In genomic region chr1:247638011-247638410, GRCh38 we compare ENCODE assay signal across 1 cellular context.
TF ChIP-seq lines count a peak whose summit lies in the region.

No MANE protein-coding gene starts in this region.

TF ChIP-seq in GM23338, 12 proteins besides CTCF, POLR2A, EP300 and RAD21 (continued from another document):
- TF ChIP-seq, protein P1, sequence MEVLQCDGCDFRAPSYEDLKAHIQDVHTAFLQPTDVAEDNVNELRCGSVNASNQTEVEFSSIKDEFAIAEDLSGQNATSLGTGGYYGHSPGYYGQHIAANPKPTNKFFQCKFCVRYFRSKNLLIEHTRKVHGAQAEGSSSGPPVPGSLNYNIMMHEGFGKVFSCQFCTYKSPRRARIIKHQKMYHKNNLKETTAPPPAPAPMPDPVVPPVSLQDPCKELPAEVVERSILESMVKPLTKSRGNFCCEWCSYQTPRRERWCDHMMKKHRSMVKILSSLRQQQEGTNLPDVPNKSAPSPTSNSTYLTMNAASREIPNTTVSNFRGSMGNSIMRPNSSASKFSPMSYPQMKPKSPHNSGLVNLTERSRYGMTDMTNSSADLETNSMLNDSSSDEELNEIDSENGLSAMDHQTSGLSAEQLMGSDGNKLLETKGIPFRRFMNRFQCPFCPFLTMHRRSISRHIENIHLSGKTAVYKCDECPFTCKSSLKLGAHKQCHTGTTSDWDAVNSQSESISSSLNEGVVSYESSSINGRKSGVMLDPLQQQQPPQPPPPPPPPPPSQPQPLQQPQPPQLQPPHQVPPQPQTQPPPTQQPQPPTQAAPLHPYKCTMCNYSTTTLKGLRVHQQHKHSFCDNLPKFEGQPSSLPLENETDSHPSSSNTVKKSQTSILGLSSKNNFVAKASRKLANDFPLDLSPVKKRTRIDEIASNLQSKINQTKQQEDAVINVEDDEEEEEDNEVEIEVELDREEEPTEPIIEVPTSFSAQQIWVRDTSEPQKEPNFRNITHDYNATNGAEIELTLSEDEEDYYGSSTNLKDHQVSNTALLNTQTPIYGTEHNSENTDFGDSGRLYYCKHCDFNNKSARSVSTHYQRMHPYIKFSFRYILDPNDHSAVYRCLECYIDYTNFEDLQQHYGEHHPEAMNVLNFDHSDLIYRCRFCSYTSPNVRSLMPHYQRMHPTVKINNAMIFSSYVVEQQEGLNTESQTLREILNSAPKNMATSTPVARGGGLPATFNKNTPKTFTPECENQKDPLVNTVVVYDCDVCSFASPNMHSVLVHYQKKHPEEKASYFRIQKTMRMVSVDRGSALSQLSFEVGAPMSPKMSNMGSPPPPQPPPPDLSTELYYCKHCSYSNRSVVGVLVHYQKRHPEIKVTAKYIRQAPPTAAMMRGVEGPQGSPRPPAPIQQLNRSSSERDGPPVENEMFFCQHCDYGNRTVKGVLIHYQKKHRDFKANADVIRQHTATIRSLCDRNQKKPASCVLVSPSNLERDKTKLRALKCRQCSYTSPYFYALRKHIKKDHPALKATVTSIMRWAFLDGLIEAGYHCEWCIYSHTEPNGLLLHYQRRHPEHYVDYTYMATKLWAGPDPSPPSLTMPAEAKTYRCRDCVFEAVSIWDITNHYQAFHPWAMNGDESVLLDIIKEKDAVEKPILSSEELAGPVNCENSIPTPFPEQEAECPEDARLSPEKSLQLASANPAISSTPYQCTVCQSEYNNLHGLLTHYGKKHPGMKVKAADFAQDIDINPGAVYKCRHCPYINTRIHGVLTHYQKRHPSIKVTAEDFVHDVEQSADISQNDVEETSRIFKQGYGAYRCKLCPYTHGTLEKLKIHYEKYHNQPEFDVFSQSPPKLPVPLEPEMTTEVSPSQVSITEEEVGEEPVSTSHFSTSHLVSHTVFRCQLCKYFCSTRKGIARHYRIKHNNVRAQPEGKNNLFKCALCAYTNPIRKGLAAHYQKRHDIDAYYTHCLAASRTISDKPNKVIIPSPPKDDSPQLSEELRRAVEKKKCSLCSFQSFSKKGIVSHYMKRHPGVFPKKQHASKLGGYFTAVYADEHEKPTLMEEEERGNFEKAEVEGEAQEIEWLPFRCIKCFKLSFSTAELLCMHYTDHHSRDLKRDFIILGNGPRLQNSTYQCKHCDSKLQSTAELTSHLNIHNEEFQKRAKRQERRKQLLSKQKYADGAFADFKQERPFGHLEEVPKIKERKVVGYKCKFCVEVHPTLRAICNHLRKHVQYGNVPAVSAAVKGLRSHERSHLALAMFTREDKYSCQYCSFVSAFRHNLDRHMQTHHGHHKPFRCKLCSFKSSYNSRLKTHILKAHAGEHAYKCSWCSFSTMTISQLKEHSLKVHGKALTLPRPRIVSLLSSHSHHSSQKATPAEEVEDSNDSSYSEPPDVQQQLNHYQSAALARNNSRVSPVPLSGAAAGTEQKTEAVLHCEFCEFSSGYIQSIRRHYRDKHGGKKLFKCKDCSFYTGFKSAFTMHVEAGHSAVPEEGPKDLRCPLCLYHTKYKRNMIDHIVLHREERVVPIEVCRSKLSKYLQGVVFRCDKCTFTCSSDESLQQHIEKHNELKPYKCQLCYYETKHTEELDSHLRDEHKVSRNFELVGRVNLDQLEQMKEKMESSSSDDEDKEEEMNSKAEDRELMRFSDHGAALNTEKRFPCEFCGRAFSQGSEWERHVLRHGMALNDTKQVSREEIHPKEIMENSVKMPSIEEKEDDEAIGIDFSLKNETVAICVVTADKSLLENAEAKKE (CRISPR knock-in tag; IDR thresholded peaks at IDR 0.05) = no peak
- no peak for TF ChIP-seq ZNF331 (CRISPR knock-in tag; IDR thresholded peaks at IDR 0.05; ENCODE audit: low read depth)
- TF ChIP-seq POLR2AphosphoS5 (IDR thresholded peaks at IDR 0.05; ENCODE audit: low read depth) = no peak
- TF ChIP-seq, protein P2, sequence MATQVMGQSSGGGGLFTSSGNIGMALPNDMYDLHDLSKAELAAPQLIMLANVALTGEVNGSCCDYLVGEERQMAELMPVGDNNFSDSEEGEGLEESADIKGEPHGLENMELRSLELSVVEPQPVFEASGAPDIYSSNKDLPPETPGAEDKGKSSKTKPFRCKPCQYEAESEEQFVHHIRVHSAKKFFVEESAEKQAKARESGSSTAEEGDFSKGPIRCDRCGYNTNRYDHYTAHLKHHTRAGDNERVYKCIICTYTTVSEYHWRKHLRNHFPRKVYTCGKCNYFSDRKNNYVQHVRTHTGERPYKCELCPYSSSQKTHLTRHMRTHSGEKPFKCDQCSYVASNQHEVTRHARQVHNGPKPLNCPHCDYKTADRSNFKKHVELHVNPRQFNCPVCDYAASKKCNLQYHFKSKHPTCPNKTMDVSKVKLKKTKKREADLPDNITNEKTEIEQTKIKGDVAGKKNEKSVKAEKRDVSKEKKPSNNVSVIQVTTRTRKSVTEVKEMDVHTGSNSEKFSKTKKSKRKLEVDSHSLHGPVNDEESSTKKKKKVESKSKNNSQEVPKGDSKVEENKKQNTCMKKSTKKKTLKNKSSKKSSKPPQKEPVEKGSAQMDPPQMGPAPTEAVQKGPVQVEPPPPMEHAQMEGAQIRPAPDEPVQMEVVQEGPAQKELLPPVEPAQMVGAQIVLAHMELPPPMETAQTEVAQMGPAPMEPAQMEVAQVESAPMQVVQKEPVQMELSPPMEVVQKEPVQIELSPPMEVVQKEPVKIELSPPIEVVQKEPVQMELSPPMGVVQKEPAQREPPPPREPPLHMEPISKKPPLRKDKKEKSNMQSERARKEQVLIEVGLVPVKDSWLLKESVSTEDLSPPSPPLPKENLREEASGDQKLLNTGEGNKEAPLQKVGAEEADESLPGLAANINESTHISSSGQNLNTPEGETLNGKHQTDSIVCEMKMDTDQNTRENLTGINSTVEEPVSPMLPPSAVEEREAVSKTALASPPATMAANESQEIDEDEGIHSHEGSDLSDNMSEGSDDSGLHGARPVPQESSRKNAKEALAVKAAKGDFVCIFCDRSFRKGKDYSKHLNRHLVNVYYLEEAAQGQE (IDR thresholded peaks at IDR 0.05; ENCODE audit: unreplicated experiment) = no peak
- TF ChIP-seq EZH2 (IDR thresholded peaks at IDR 0.05; ENCODE audit: low read depth, unreplicated experiment) = no peak
- TF ChIP-seq JUNB (IDR thresholded peaks at IDR 0.05; ENCODE audit: unreplicated experiment) = no peak
